In the genomic region with DNA sequence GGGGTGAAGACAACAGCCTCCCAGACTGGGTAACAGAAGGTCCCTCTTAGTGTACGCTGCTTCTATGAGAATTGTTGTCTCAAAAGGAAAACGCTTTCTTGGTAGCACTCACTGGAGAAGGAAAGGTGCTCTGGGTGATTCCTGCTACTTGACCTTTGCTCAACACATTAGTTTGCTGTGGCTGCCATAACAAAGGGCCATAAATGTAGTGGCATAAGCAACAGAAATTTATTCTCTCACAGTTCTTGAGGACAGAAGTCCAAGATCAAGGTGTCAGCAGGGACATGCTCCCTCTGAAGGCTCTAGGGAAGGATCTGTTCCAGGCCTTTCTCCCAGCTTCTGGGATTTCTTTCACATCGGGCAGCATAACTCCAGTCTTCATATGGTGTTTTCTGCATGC, we compare ENCODE assay signal across 26 cellular contexts. TPM values are rescaled to one million over a fixed set of nuclear protein-coding genes. Genes with fewer than 3 reads are reported as not detected.
DNase-seq lines count a peak whose midpoint lies in the region; ATAC-seq and TF ChIP-seq lines count a peak whose summit lies in the region.
"Had no signal": no experiment of that assay in that cellular context is flagged by ENCODE, and none has a peak within 500 bp of the region (broad histone marks: within the 10 kb centered on the region; RNA-seq: fewer than 3 reads in every experiment).

No MANE protein-coding gene starts in this region.

- no peak overlapping the region for H3K14ac ChIP-seq in neuronal stem cell (ENCODE audit: low read length)

- no peak overlapping the region for H2BK12ac ChIP-seq in neuronal stem cell (ENCODE audit: low read length)

- DNase-seq in glutamatergic neuron (no peak), left colon (no peak), mucosa of descending colon (peak in 1 of 3 donors; percentile 25), transverse colon (no peak), ecto neural progenitor cell (ENCODE audit: low spot score) (no peak), NCI-H524 treated with DMSO at 0.1 percent for 48 hours (lab: John Stamatoyannopoulos, UW) (no peak), neuronal stem cell (ENCODE audit: low spot score) (no peak), LoVo (ENCODE audit: low spot score) (no peak)
- DNase-seq: 8988T; ACHN; BE2C; C1 segment of cervical spinal cord; CD4-positive, alpha-beta memory T cell; CD4-positive, CD25-positive, alpha-beta regulatory T cell; CD8-positive, alpha-beta memory T cell; COR-L47; DMS 273 treated with DMSO at 0.1 percent for 48 hours; DMS153; DMS53; DMS79; DND-41; EL; GDM1 had no signal

- no peaks in the 10 kb centered on the region for H3K79me1 ChIP-seq in neuronal stem cell (ENCODE audit: low read depth, low read length)

- peaks cover 2% of the 10 kb centered on the region for H3K9me3 Mint-ChIP-seq in glutamatergic neuron (ENCODE audit: unreplicated experiment)
- H3K9me3 Mint-ChIP-seq: CD4-positive, alpha-beta memory T cell; CD4-positive, CD25-positive, alpha-beta regulatory T cell; CD8-positive, alpha-beta memory T cell had no signal

- H3K4me3 ChIP-seq in mucosa of descending colon (no peak overlapping the region), transverse colon (no peak overlapping the region), neuronal stem cell (ENCODE audit: low read length in 2 of 2) (no peak overlapping the region)
- H3K4me3 ChIP-seq: BLaER1, GM12878 had no signal

- H4K8ac ChIP-seq in neuronal stem cell (ENCODE audit: low read depth, low read length): no peak overlapping the region

- ATAC-seq in left colon (peak; percentile 96), mucosa of descending colon (peak; percentile 93)
- ATAC-seq: GM12878 had no signal

- no peak for TF ChIP-seq CTCF in glutamatergic neuron (IDR thresholded peaks at IDR 0.05; ENCODE audit: partially characterized antibody, unreplicated experiment)
- TF ChIP-seq CTCF in mucosa of descending colon (IDR thresholded peaks at IDR 0.05): no peak
- TF ChIP-seq CTCF in transverse colon (IDR thresholded peaks at IDR 0.05): no peak

- no peak overlapping the region for H2BK15ac ChIP-seq in neuronal stem cell (ENCODE audit: low read length)

- no peaks in the 10 kb centered on the region for H3K36me3 Mint-ChIP-seq in glutamatergic neuron (ENCODE audit: unreplicated experiment)
- H3K36me3 Mint-ChIP-seq: CD14-positive monocyte; CD4-positive, alpha-beta memory T cell; CD4-positive, CD25-positive, alpha-beta regulatory T cell; CD8-positive, alpha-beta memory T cell had no signal

- peaks cover 1% of the 10 kb centered on the region for H3K27me3 Mint-ChIP-seq in glutamatergic neuron (ENCODE audit: unreplicated experiment)
- H3K27me3 Mint-ChIP-seq: CD4-positive, alpha-beta memory T cell; CD4-positive, CD25-positive, alpha-beta regulatory T cell had no signal

- no peak overlapping the region for H2AK5ac ChIP-seq in neuronal stem cell (ENCODE audit: low read depth, low read length)

- H3K4me1 ChIP-seq in mucosa of descending colon (ENCODE audit: low read depth) (no peaks in the 10 kb centered on the region), transverse colon (peaks cover 0 to 7% (median 0%) of the 10 kb centered on the region in 4 donors), neuronal stem cell (ENCODE audit: control insufficient read depth in 2 of 2, insufficient read depth in 1 of 2, low read depth in 1 of 2, low read length in 2 of 2) (no peaks in the 10 kb centered on the region)
- H3K4me1 ChIP-seq: BE2C had no signal

- intact Hi-C loops in left colon (cut with DNase I, micrococcal nuclease): no loop called here
- intact Hi-C loops in mucosa of descending colon (cut with DNase I, micrococcal nuclease): no loop called here
- intact Hi-C loops in transverse colon (cut with DNase I; ENCODE audit: low total_unique reads): no loop called here

- peaks cover 10% of the 10 kb centered on the region for H3K4me1 Mint-ChIP-seq in glutamatergic neuron (ENCODE audit: low read depth, unreplicated experiment)
- H3K4me1 Mint-ChIP-seq: CD4-positive, alpha-beta memory T cell; CD4-positive, CD25-positive, alpha-beta regulatory T cell; CD8-positive, alpha-beta memory T cell had no signal

- H2AFZ ChIP-seq in neuronal stem cell (ENCODE audit: low read length): no peak overlapping the region

- TF ChIP-seq POLR2A in transverse colon (IDR thresholded peaks at IDR 0.05): no peak

- H3K27me3 ChIP-seq in transverse colon (no peaks in the 10 kb centered on the region), neuronal stem cell (ENCODE audit: control insufficient read depth in 3 of 3, insufficient read depth in 3 of 3, low read depth in 1 of 3, low read length in 3 of 3) (no peaks in the 10 kb centered on the region)
- H3K27me3 ChIP-seq: BE2C had no signal

- TF ChIP-seq EP300 in transverse colon (IDR thresholded peaks at IDR 0.05; ENCODE audit: low read depth): no peak

- WGBS in transverse colon (ENCODE audit: low coverage in 1 of 2), 2 donors: 49% methylated on average over 3 of the region's 3 CpGs; no CpG with 5 or more reads in 1 of the 2 donors
- WGBS in neuronal stem cell (ENCODE audit: extremely low coverage in 2 of 2, insufficient read length in 2 of 2, insufficient replicate concordance in 1 of 2), 2 donors: no CpG with 5 or more reads among the region's 3 CpGs

- no peak overlapping the region for H4K91ac ChIP-seq in neuronal stem cell (ENCODE audit: low read depth, low read length, poor library complexity)

- H3K4me3 Mint-ChIP-seq in glutamatergic neuron (ENCODE audit: unreplicated experiment): peak overlapping the region; percentile 63
- H3K4me3 Mint-ChIP-seq: CD14-positive monocyte; CD4-positive, alpha-beta memory T cell; CD4-positive, CD25-positive, alpha-beta regulatory T cell; CD8-positive, alpha-beta memory T cell had no signal

- H3K27ac Mint-ChIP-seq in glutamatergic neuron (ENCODE audit: unreplicated experiment): peak overlapping the region; percentile 93
- H3K27ac Mint-ChIP-seq: CD4-positive, alpha-beta memory T cell; CD4-positive, CD25-positive, alpha-beta regulatory T cell had no signal

- H2BK120ac ChIP-seq in neuronal stem cell (ENCODE audit: low read depth, low read length): no peak overlapping the region

- no peaks in the 10 kb centered on the region for H3K36me3 ChIP-seq in mucosa of descending colon (ENCODE audit: low read depth)
- H3K36me3 ChIP-seq in transverse colon: no peaks in the 10 kb centered on the region
- no peaks in the 10 kb centered on the region for H3K36me3 ChIP-seq in neuronal stem cell (replicated peaks in 1 of 2; ENCODE audit: control insufficient read depth in 2 of 2, insufficient read depth in 2 of 2, low read length in 2 of 2)
- H3K36me3 ChIP-seq: BE2C, BLaER1 had no signal

- in situ Hi-C loops in transverse colon (cut with MboI; ENCODE audit: low pct_ligation_motif_present in 1 of 4, low pct_unique_long_range_greater_than_20kb in 1 of 4, low sequenced_read_pairs in 3 of 4): loop anchor here (25.0 kb wide), 3 partner anchors 407 to 943 kb away; a partner anchor contains a TSS

- H3K18ac ChIP-seq in neuronal stem cell (ENCODE audit: low read length): no peak overlapping the region

- H3K23ac ChIP-seq in neuronal stem cell (ENCODE audit: low read depth, low read length, poor library complexity): no peak overlapping the region

- H3K27ac ChIP-seq in transverse colon: peak overlapping the region; percentile 23 to 52 (median 37)
- no peak overlapping the region for H3K27ac ChIP-seq in neuronal stem cell (replicated peaks; ENCODE audit: low read length)
- H3K27ac ChIP-seq: BLaER1 had no signal

- H3K9ac ChIP-seq in neuronal stem cell (ENCODE audit: low read depth, low read length, poor library complexity): no peak overlapping the region
- H3K9ac ChIP-seq: BLaER1 had no signal

- no peak overlapping the region for H3K4me2 ChIP-seq in neuronal stem cell (ENCODE audit: insufficient read depth, low read length, poor library complexity, severe bottlenecking)

- no peaks in the 10 kb centered on the region for H3K9me3 ChIP-seq in mucosa of descending colon
- no peaks in the 10 kb centered on the region for H3K9me3 ChIP-seq in transverse colon
- no peaks in the 10 kb centered on the region for H3K9me3 ChIP-seq in neuronal stem cell (replicated peaks in 1 of 2; ENCODE audit: control insufficient read depth in 2 of 2, insufficient read depth in 1 of 2, low read depth in 1 of 2, low read length in 2 of 2)
- H3K9me3 ChIP-seq: BE2C had no signal

- H3K4ac ChIP-seq in neuronal stem cell (ENCODE audit: low read length): no peak overlapping the region

- H2BK5ac ChIP-seq in neuronal stem cell (ENCODE audit: low read length): no peak overlapping the region

RNA-seq across cellular contexts. Expression of a gene that starts 19.0 kb away (rescaled TPM):
- 22.7 TPM for total RNA-seq in glutamatergic neuron (ENCODE audit: unreplicated experiment)
- 10 to 100 TPM; 40.8 to 43.6 TPM for total RNA-seq in left colon
- total RNA-seq in mucosa of descending colon: 10 to 100 TPM; 36.4 to 42.5 (median 39.7) TPM
- 10 to 100 TPM in 2 of 4 donors, 1 to 10 TPM in 2; 1.6 to 26.4 (median 13.0) TPM for total RNA-seq in transverse colon
- 20.8 TPM for polyA plus RNA-seq in neuronal stem cell (2013, experiment 1 of 2)
- 19.9 TPM for polyA plus RNA-seq in neuronal stem cell (2013, experiment 2 of 2)
